9 cellular contexts compared by ENCODE assay signal in genomic region chr19:18920400-18920799, GRCh38. TPM values are rescaled to one million over a fixed set of nuclear protein-coding genes. Genes with fewer than 3 reads are reported as not detected.
DNase-seq lines count a peak whose midpoint lies in the region; ATAC-seq and TF ChIP-seq lines count a peak whose summit lies in the region.
"Had no signal": no experiment of that assay in that cellular context is flagged by ENCODE, and none has a peak within 500 bp of the region (broad histone marks: within the 10 kb centered on the region; RNA-seq: fewer than 3 reads in every experiment).

No MANE protein-coding gene starts in this region.

- intact Hi-C loops in esophagus squamous epithelium (cut with DNase I): no loop called here

- peak overlapping the region; percentile 51 for H4K12ac ChIP-seq in trophoblast cell (ENCODE audit: low read depth, low read length)

- no peak for DNase-seq in RWPE2 (ENCODE audit: low spot score)
- no peak for DNase-seq in esophagus squamous epithelium (lab: John Stamatoyannopoulos, UW)
- DNase-seq in trophoblast cell: no peak
- DNase-seq in NCI-H146 (lab: John Stamatoyannopoulos, UW): no peak
- DNase-seq in GOT3 (lab: John Stamatoyannopoulos, UW): no peak
- DNase-seq in HK-2 (ENCODE audit: unreplicated experiment): no peak
- no peak for DNase-seq in NCI-H2196 (lab: John Stamatoyannopoulos, UW; ENCODE audit: unreplicated experiment)
- DNase-seq: NCI-H510A treated with DMSO at 0.1 percent for 48 hours had no signal

- H3K36me3 ChIP-seq in ES-I3 (ENCODE audit: insufficient read depth, low read length) (peaks cover 10% of the 10 kb centered on the region), RWPE2 (ENCODE audit: low read depth) (peaks cover 54% of the 10 kb centered on the region), esophagus squamous epithelium (peaks cover 28 to 60% (median 30%) of the 10 kb centered on the region in 3 donors), trophoblast cell (ENCODE audit: control insufficient read depth in 1 of 2, insufficient read depth in 2 of 2, low read length in 2 of 2) (peaks cover 38 to 44% of the 10 kb centered on the region in 2 experiments)

- H3K4me2 ChIP-seq in trophoblast cell (ENCODE audit: low read length): peak overlapping the region; percentile 76

- H3K79me2 ChIP-seq in trophoblast cell (ENCODE audit: control insufficient read depth, insufficient read depth, low read length, poor library complexity): peaks cover 16% of the 10 kb centered on the region

- H3K27ac ChIP-seq in RWPE2 (ENCODE audit: poor library complexity, severe bottlenecking) (no peak overlapping the region), esophagus squamous epithelium (peak overlapping the region in 3 of 4 donors; percentile 88 to 96 (median 91)), trophoblast cell (ENCODE audit: low read depth, low read length) (no peak overlapping the region)

- H3K4ac ChIP-seq in trophoblast cell (ENCODE audit: low read depth, low read length): peak overlapping the region; percentile 56

- TF ChIP-seq CTCF in RWPE2 (IDR thresholded peaks at IDR 0.05; ENCODE audit: poor library complexity, severe bottlenecking): no peak
- TF ChIP-seq CTCF in esophagus squamous epithelium (IDR thresholded peaks at IDR 0.05): no peak

- no peaks in the 10 kb centered on the region for H3K9me3 ChIP-seq in ES-I3 (ENCODE audit: control insufficient read depth, insufficient read depth, low read length)
- no peaks in the 10 kb centered on the region for H3K9me3 ChIP-seq in RWPE2 (ENCODE audit: severe bottlenecking)
- H3K9me3 ChIP-seq in esophagus squamous epithelium: no peaks in the 10 kb centered on the region
- H3K9me3 ChIP-seq in trophoblast cell (ENCODE audit: insufficient read depth, low read depth, low read length): no peaks in the 10 kb centered on the region

- no peak overlapping the region for H3K18ac ChIP-seq in trophoblast cell (ENCODE audit: low read length)

- H3K4me3 ChIP-seq in RWPE2 (ENCODE audit: severe bottlenecking): peak overlapping the region; percentile 74
- peak overlapping the region; percentile 75 to 99 (median 88) for H3K4me3 ChIP-seq in esophagus squamous epithelium
- peak overlapping the region; percentile 6 for H3K4me3 ChIP-seq in trophoblast cell (ENCODE audit: low read depth, low read length)

- no peak overlapping the region for H3K23ac ChIP-seq in trophoblast cell (ENCODE audit: low read length)

- peaks cover 4% of the 10 kb centered on the region; the same call in 1 of the 2 replicates for H3K4me1 ChIP-seq in ES-I3 (ENCODE audit: insufficient read depth, low read length)
- no peaks in the 10 kb centered on the region for H3K4me1 ChIP-seq in RWPE2 (ENCODE audit: insufficient read depth, poor library complexity, severe bottlenecking)
- H3K4me1 ChIP-seq in esophagus squamous epithelium: peaks cover 15 to 48% (median 25%) of the 10 kb centered on the region in 3 donors
- peaks cover 6 to 9% of the 10 kb centered on the region in 2 experiments for H3K4me1 ChIP-seq in trophoblast cell (ENCODE audit: control insufficient read depth in 1 of 2, insufficient read depth in 2 of 2, low read length in 2 of 2)

- peak overlapping the region; percentile 85; the same call in 1 of the 2 replicates for H3K9ac ChIP-seq in ES-I3 (ENCODE audit: low read depth, low read length)
- H3K9ac ChIP-seq in trophoblast cell (ENCODE audit: low read length): peak overlapping the region; percentile 96

- no peak overlapping the region for H2AK5ac ChIP-seq in trophoblast cell (ENCODE audit: low read length)

- H2BK120ac ChIP-seq in trophoblast cell (ENCODE audit: insufficient read depth, low read length, poor library complexity): no peak overlapping the region

- H4K91ac ChIP-seq in trophoblast cell (ENCODE audit: low read depth, low read length): no peak overlapping the region

- no peak for TF ChIP-seq POLR2A in esophagus squamous epithelium (IDR thresholded peaks at IDR 0.05)

- no peak overlapping the region for H2AFZ ChIP-seq in trophoblast cell (ENCODE audit: insufficient read depth, low read length, poor library complexity)

- no peak overlapping the region for H2BK5ac ChIP-seq in trophoblast cell (ENCODE audit: low read depth, low read length, poor library complexity)

- ATAC-seq in RWPE2 (ENCODE audit: low read depth): no peak

- H3K27me3 ChIP-seq in RWPE2 (ENCODE audit: insufficient read depth, poor library complexity, severe bottlenecking): no peaks in the 10 kb centered on the region
- H3K27me3 ChIP-seq in esophagus squamous epithelium: no peaks in the 10 kb centered on the region
- H3K27me3 ChIP-seq in trophoblast cell (ENCODE audit: insufficient read depth, low read length): no peaks in the 10 kb centered on the region

- 50 to 57% methylated on average over 9 of the region's 9 CpGs for WGBS in esophagus squamous epithelium, 2 donors
- WGBS in trophoblast cell (ENCODE audit: extremely low coverage, insufficient coverage, insufficient read length): no CpG with 5 or more reads among the region's 9 CpGs

- no peak overlapping the region for H3K14ac ChIP-seq in trophoblast cell (ENCODE audit: low read length)

- H4K8ac ChIP-seq in trophoblast cell (ENCODE audit: low read depth, low read length): peak overlapping the region; percentile 51

- peaks cover 5% of the 10 kb centered on the region for H3K79me1 ChIP-seq in trophoblast cell (ENCODE audit: low read length)

- H2BK12ac ChIP-seq in trophoblast cell (ENCODE audit: low read length): no peak overlapping the region

RNA-seq across cellular contexts. Expression of gene DDX49, which starts 0.9 kb away (rescaled TPM):
- 10 to 100 TPM; 47.0 to 80.7 (median 60.6) TPM for total RNA-seq in esophagus squamous epithelium
- 21.8 TPM in 2 replicates for polyA plus RNA-seq in trophoblast cell (2013)

RNA-seq across cellular contexts. Expression of gene COPE, which starts 1.2 kb away (rescaled TPM):
- 100 to 1,000 TPM; 170 to 245 (median 224) TPM for total RNA-seq in esophagus squamous epithelium
- 314 and 349 TPM in 2 replicates for polyA plus RNA-seq in trophoblast cell (2013)

RNA-seq across cellular contexts. Expression of gene HOMER3, which starts 20.6 kb away (rescaled TPM):
- total RNA-seq in esophagus squamous epithelium: 10 to 100 TPM; 10.7 to 29.5 (median 18.6) TPM
- polyA plus RNA-seq in trophoblast cell (2013): 29.5 and 31.8 TPM in 2 replicates

RNA-seq across cellular contexts. Expression of gene CERS1, which starts 24.4 kb away (rescaled TPM):
- under 1 TPM in 1 of 4 donors, not detected in 3; 0.76 TPM for total RNA-seq in esophagus squamous epithelium
- 3.3 and 3.9 TPM in 2 replicates for polyA plus RNA-seq in trophoblast cell (2013)

Comparison
In these comparisons a context has a peak if more than half of its experiments do, and no peak if none do; other contexts are left out.
1. H3K27ac ChIP-seq: peak in esophagus squamous epithelium (3 of 4); none in RWPE2 (single experiment) and trophoblast cell (single experiment).
2. H3K4me3 ChIP-seq: peak in every context shown above with its lines; median percentile 88 in esophagus squamous epithelium; 74 in RWPE2; 6 in trophoblast cell.